Comparison of ENCODE assay signal across 21 cellular contexts in the genomic region with DNA sequence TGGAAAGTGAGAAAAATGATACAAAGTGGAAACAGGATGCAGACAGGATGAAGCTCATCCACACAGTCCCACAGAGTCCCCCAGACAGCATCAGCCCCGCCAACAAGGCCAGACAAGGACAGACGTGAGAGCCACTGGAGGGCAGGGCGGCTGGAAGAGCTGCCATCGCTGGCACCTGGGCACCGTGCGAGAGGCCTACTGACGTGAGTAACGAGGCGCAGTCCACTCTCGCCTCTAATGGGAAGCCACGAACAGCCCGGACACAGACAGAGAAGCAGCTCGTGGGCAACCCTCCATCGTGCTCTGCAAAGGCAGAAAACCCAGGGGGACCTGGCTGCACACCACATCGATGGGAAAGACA. TPM values are rescaled to one million over a fixed set of nuclear protein-coding genes. Genes with fewer than 3 reads are reported as not detected.
DNase-seq lines count a peak whose midpoint lies in the region; ATAC-seq, FAIRE-seq and TF ChIP-seq lines count a peak whose summit lies in the region.
"Had no signal": no experiment of that assay in that cellular context is flagged by ENCODE, and none has a peak within 500 bp of the region (broad histone marks: within the 10 kb centered on the region; RNA-seq: fewer than 3 reads in every experiment).

No MANE protein-coding gene starts in this region.

- no peak overlapping the region for H4K8ac ChIP-seq in neuronal stem cell (ENCODE audit: low read depth, low read length)

- H3K27me3 ChIP-seq in left ventricle myocardium inferior (ENCODE audit: low read depth) (no peaks in the 10 kb centered on the region), neuronal stem cell (ENCODE audit: control insufficient read depth in 3 of 3, insufficient read depth in 3 of 3, low read depth in 1 of 3, low read length in 3 of 3) (no peaks in the 10 kb centered on the region), Karpas-422 (ENCODE audit: low read length) (no peaks in the 10 kb centered on the region)
- no peaks in the 10 kb centered on the region for H3K27me3 ChIP-seq in CD4-positive, alpha-beta T cell (ENCODE audit: control insufficient read depth, insufficient read depth, low read length)

- H3K4me2 ChIP-seq in neuronal stem cell (ENCODE audit: insufficient read depth, low read length, poor library complexity, severe bottlenecking) (no peak overlapping the region), Karpas-422 (ENCODE audit: low read depth, low read length, poor library complexity, severe bottlenecking) (no peak overlapping the region)
- H3K4me2 ChIP-seq: A549 had no signal

- H3K36me3 Mint-ChIP-seq in CD4-positive, alpha-beta T cell (ENCODE audit: low read depth): peaks cover 17% of the 10 kb centered on the region
- H3K36me3 Mint-ChIP-seq in activated CD4-positive, alpha-beta memory T cell treated with anti-CD3 and anti-CD28 coated beads for 36 hours: peaks cover 5% of the 10 kb centered on the region

- no peak overlapping the region for H3K9ac ChIP-seq in kidney (ENCODE audit: low read length in 2 of 2)
- H3K9ac ChIP-seq in neuronal stem cell (ENCODE audit: low read depth, low read length, poor library complexity): no peak overlapping the region
- no peak overlapping the region for H3K9ac ChIP-seq in Karpas-422 (ENCODE audit: low read length)

- POLR2A ChIA-PET in CD4-positive, alpha-beta T cell (lab: Charles Lee): interaction anchor here (0.7 kb wide), 1 partner anchor 17 kb away, joined by 3 read pairs; a partner anchor contains a TSS
- POLR2A ChIA-PET in activated CD4-positive, alpha-beta memory T cell treated with anti-CD3 and anti-CD28 coated beads for 36 hours (lab: Charles Lee): no interaction called here

- peaks cover 4% of the 10 kb centered on the region for H3K36me3 ChIP-seq in left ventricle myocardium inferior
- no peaks in the 10 kb centered on the region for H3K36me3 ChIP-seq in kidney (ENCODE audit: control insufficient read depth in 1 of 2, insufficient read depth in 2 of 2, low read length in 2 of 2)
- H3K36me3 ChIP-seq in neuronal stem cell (replicated peaks in 1 of 2; ENCODE audit: control insufficient read depth in 2 of 2, insufficient read depth in 2 of 2, low read length in 2 of 2): peaks cover 6 to 24% of the 10 kb centered on the region in 2 donors
- no peaks in the 10 kb centered on the region for H3K36me3 ChIP-seq in Karpas-422 (ENCODE audit: insufficient read depth, low read length)

- peaks cover 60% of the 10 kb centered on the region for H4K20me1 ChIP-seq in Karpas-422 (ENCODE audit: insufficient read depth, low read depth, low read length)

- H3K9me3 Mint-ChIP-seq in CD4-positive, alpha-beta T cell: no peaks in the 10 kb centered on the region
- no peaks in the 10 kb centered on the region for H3K9me3 Mint-ChIP-seq in activated CD4-positive, alpha-beta memory T cell treated with anti-CD3 and anti-CD28 coated beads for 36 hours

- H3K27ac Mint-ChIP-seq in CD4-positive, alpha-beta T cell: peak overlapping the region; percentile 92
- no peak overlapping the region for H3K27ac Mint-ChIP-seq in activated CD4-positive, alpha-beta memory T cell treated with anti-CD3 and anti-CD28 coated beads for 36 hours
- H3K27ac Mint-ChIP-seq: HFFc6 had no signal

- no peak for ATAC-seq in Right ventricle myocardium inferior
- ATAC-seq in CD4-positive, alpha-beta T cell (ENCODE audit: poor library complexity): no peak
- ATAC-seq: A549, Panc1 had no signal

- CTCF ChIA-PET in CD4-positive, alpha-beta T cell (lab: Charles Lee): no interaction called here
- CTCF ChIA-PET in activated CD4-positive, alpha-beta memory T cell treated with anti-CD3 and anti-CD28 coated beads for 36 hours (lab: Charles Lee): interaction anchor here (1.4 to 1.5 kb wide), 2 partner anchors 239 to 240 kb away, joined by 3 to 4 read pairs; no protein-coding TSS in a partner anchor

- no peak overlapping the region for H2BK120ac ChIP-seq in neuronal stem cell (ENCODE audit: low read depth, low read length)

- WGBS in neuronal stem cell (ENCODE audit: extremely low coverage in 2 of 2, insufficient read length in 2 of 2, insufficient replicate concordance in 1 of 2), 2 donors: no CpG with 5 or more reads among the region's 15 CpGs

- H2AFZ ChIP-seq in neuronal stem cell (ENCODE audit: low read length) (no peak overlapping the region), Karpas-422 (ENCODE audit: low read length) (no peak overlapping the region)

- no peak overlapping the region for H4K91ac ChIP-seq in neuronal stem cell (ENCODE audit: low read depth, low read length, poor library complexity)

- H3K4me3 ChIP-seq in left ventricle myocardium inferior (no peak overlapping the region), kidney (ENCODE audit: low read length in 2 of 2) (no peak overlapping the region), neuronal stem cell (ENCODE audit: low read length in 2 of 2) (no peak overlapping the region), Karpas-422 (ENCODE audit: low read length) (no peak overlapping the region)
- H3K4me3 ChIP-seq: A549 had no signal

- H2BK15ac ChIP-seq in neuronal stem cell (ENCODE audit: low read length): no peak overlapping the region

- H2AK5ac ChIP-seq in neuronal stem cell (ENCODE audit: low read depth, low read length): peak overlapping the region; percentile 60

- intact Hi-C loops in Right ventricle myocardium inferior (cut with DNase I) (no loop called here), left ventricle myocardium inferior (cut with micrococcal nuclease) (no loop called here), kidney (cut with DNase I) (no loop called here)
- intact Hi-C loops in CD4-positive, alpha-beta T cell (cut with DNase I, micrococcal nuclease): loop anchor here (5.0 kb wide), 2 partner anchors 96 to 116 kb away; no protein-coding TSS in a partner anchor
- intact Hi-C loops in activated CD4-positive, alpha-beta memory T cell treated with anti-CD3 and anti-CD28 coated beads for 36 hours (cut with micrococcal nuclease): no loop called here

- no peaks in the 10 kb centered on the region for H3K9me3 ChIP-seq in left ventricle myocardium inferior (replicated peaks)
- no peaks in the 10 kb centered on the region for H3K9me3 ChIP-seq in CD4-positive, alpha-beta T cell (ENCODE audit: control insufficient read depth, low read length)
- H3K9me3 ChIP-seq in kidney (ENCODE audit: control insufficient read depth in 1 of 2, low read length in 2 of 2): no peaks in the 10 kb centered on the region
- H3K9me3 ChIP-seq in neuronal stem cell (replicated peaks in 1 of 2; ENCODE audit: control insufficient read depth in 2 of 2, insufficient read depth in 1 of 2, low read depth in 1 of 2, low read length in 2 of 2): peaks cover 1 to 9% of the 10 kb centered on the region in 2 donors
- no peaks in the 10 kb centered on the region for H3K9me3 ChIP-seq in Karpas-422 (ENCODE audit: low read length)
- H3K9me3 ChIP-seq: A549, Caco-2 had no signal

- peaks cover 29% of the 10 kb centered on the region for H3K4me1 Mint-ChIP-seq in CD4-positive, alpha-beta T cell (ENCODE audit: low read depth)
- peaks cover 40% of the 10 kb centered on the region for H3K4me1 Mint-ChIP-seq in activated CD4-positive, alpha-beta memory T cell treated with anti-CD3 and anti-CD28 coated beads for 36 hours (ENCODE audit: low read depth)

- H3K23ac ChIP-seq in neuronal stem cell (ENCODE audit: low read depth, low read length, poor library complexity): no peak overlapping the region

- FAIRE-seq in kidney (lab: Jason Lieb, UNC) (no peak), frontal cortex (lab: Jason Lieb, UNC) (no peak)
- FAIRE-seq: A549 had no signal

- H3K79me1 ChIP-seq in neuronal stem cell (ENCODE audit: low read depth, low read length): peaks cover 29% of the 10 kb centered on the region

- no peaks in the 10 kb centered on the region for H3K79me2 ChIP-seq in Karpas-422 (ENCODE audit: low read length)

- no peak overlapping the region for H2BK5ac ChIP-seq in neuronal stem cell (ENCODE audit: low read length)

- no peak overlapping the region for H3K4ac ChIP-seq in neuronal stem cell (ENCODE audit: low read length)

- DNase-seq in Right ventricle myocardium inferior (ENCODE audit: missing footprints) (peak; percentile 50), left ventricle myocardium inferior (no peak), kidney (peak; percentile 64), neuronal stem cell (ENCODE audit: low spot score) (no peak), Karpas-422 (no peak), frontal cortex (ENCODE audit: low spot score in 2 of 2) (no peak)
- DNase-seq in CD4-positive, alpha-beta T cell: no peak
- DNase-seq in activated CD4-positive, alpha-beta memory T cell treated with anti-CD3 and anti-CD28 coated beads for 36 hours: no peak
- DNase-seq: Caco-2, DMS153, EL, HFFc6, IMR-90, NCI-H1105 treated with DMSO at 0.1 percent for 48 hours, NCI-H1694 treated with DMSO at 0.1 percent for 48 hours, NCI-H2107, NCI-H2227 treated with DMSO at 0.1 percent for 48 hours, NCI-H524 had no signal

- no peaks in the 10 kb centered on the region for H3K27me3 Mint-ChIP-seq in CD4-positive, alpha-beta T cell
- H3K27me3 Mint-ChIP-seq in activated CD4-positive, alpha-beta memory T cell treated with anti-CD3 and anti-CD28 coated beads for 36 hours: no peaks in the 10 kb centered on the region

- TF ChIP-seq CTCF in left ventricle myocardium inferior (IDR thresholded peaks at IDR 0.05; ENCODE audit: borderline replicate concordance) (no peak), kidney (IDR thresholded peaks at IDR 0.05; ENCODE audit: borderline replicate concordance, extremely low read depth, insufficient read depth) (no peak)
- TF ChIP-seq CTCF in CD4-positive, alpha-beta T cell (IDR thresholded peaks at IDR 0.05): no peak

- H3K14ac ChIP-seq in neuronal stem cell (ENCODE audit: low read length): peak overlapping the region; percentile 87

- H3K9me2 ChIP-seq in Karpas-422 (replicated peaks; ENCODE audit: insufficient read depth, low read length): no peaks in the 10 kb centered on the region

- no peak overlapping the region for H3K27ac ChIP-seq in left ventricle myocardium inferior (replicated peaks)
- H3K27ac ChIP-seq in CD4-positive, alpha-beta T cell (ENCODE audit: low read depth, low read length): no peak overlapping the region
- no peak overlapping the region for H3K27ac ChIP-seq in kidney (ENCODE audit: low read depth in 2 of 2, low read length in 2 of 2)
- no peak overlapping the region for H3K27ac ChIP-seq in neuronal stem cell (replicated peaks; ENCODE audit: low read length)
- H3K27ac ChIP-seq in Karpas-422 (ENCODE audit: low read length): no peak overlapping the region
- H3K27ac ChIP-seq: A549 had no signal

- no peak overlapping the region for H2BK12ac ChIP-seq in neuronal stem cell (ENCODE audit: low read length)

- H3K18ac ChIP-seq in neuronal stem cell (ENCODE audit: low read length): peak overlapping the region; percentile 71

- H3K4me3 Mint-ChIP-seq in CD4-positive, alpha-beta T cell: no peak overlapping the region
- H3K4me3 Mint-ChIP-seq in activated CD4-positive, alpha-beta memory T cell treated with anti-CD3 and anti-CD28 coated beads for 36 hours: no peak overlapping the region
- H3K4me3 Mint-ChIP-seq: CD14-positive monocyte, HFFc6 had no signal

- H3K4me1 ChIP-seq in left ventricle myocardium inferior (peaks cover 28% of the 10 kb centered on the region), kidney (ENCODE audit: control insufficient read depth in 1 of 2, insufficient read depth in 1 of 2, low read depth in 1 of 2, low read length in 2 of 2) (peaks cover 0 to 2% of the 10 kb centered on the region in 2 donors), neuronal stem cell (ENCODE audit: control insufficient read depth in 2 of 2, insufficient read depth in 1 of 2, low read depth in 1 of 2, low read length in 2 of 2) (peaks cover 0 to 9% of the 10 kb centered on the region in 2 donors), Karpas-422 (ENCODE audit: low read length) (peaks cover 30% of the 10 kb centered on the region)
- H3K4me1 ChIP-seq: A549, Caco-2 had no signal

RNA-seq across cellular contexts. Expression of a gene that starts 17.0 kb away (rescaled TPM):
- 30.7 TPM for total RNA-seq in Right ventricle myocardium inferior
- total RNA-seq in left ventricle myocardium inferior: 23.9 TPM
- 10 to 100 TPM; 45.3 to 49.2 TPM for total RNA-seq in CD4-positive, alpha-beta T cell
- total RNA-seq in kidney: 56.8 TPM
- polyA plus RNA-seq in kidney (ENCODE audit: insufficient read depth, low read depth, low replicate concordance): 2.2 TPM
- polyA plus RNA-seq in neuronal stem cell (2013, experiment 1 of 2): 15.9 TPM
- polyA plus RNA-seq in neuronal stem cell (2013, experiment 2 of 2): 18.7 TPM
- total RNA-seq in activated CD4-positive, alpha-beta memory T cell treated with anti-CD3 and anti-CD28 coated beads for 36 hours: 10 to 100 TPM; 30.0 to 35.8 TPM
- total RNA-seq in Karpas-422 (2014; rRNA removed; shearing (Covaris generic); ENCODE audit: low replicate concordance): 8.5 and 16.5 TPM in 2 replicates
- total RNA-seq in frontal cortex: 20.4 TPM

Comparison
In these comparisons a context has a peak if more than half of its experiments do, and no peak if none do; other contexts are left out.
1. DNase-seq: peak in Right ventricle myocardium inferior (single experiment) and kidney (single experiment); none in left ventricle myocardium inferior (single experiment), CD4-positive, alpha-beta T cell (0 of 10), neuronal stem cell (single experiment), activated CD4-positive, alpha-beta memory T cell treated with anti-CD3 and anti-CD28 coated beads for 36 hours (single experiment), Karpas-422 (single experiment) and frontal cortex (0 of 2).
2. intact Hi-C loops: an anchor here in CD4-positive, alpha-beta T cell (5.0 kb wide); none called in Right ventricle myocardium inferior, left ventricle myocardium inferior, kidney and activated CD4-positive, alpha-beta memory T cell treated with anti-CD3 and anti-CD28 coated beads for 36 hours.